ENCODE assay signal across 14 cellular contexts in the genomic region with DNA sequence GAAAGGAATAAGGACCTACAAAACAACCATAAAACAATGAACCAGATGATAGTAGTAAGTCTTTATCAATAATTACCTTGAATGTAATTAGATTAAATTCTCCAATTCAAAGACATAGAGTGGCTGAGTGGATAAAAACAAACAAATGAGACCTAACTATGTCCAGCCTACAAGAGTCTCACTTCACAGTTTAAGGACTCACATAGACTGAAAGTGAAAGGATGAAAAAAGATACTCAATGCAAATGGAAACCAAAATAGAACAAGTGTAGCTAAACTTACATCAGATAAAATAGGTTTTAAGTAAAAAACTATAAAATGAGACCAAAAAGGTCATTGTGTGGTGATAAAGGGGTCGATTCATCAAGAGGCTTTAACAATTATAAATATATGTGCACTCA. TPM values are rescaled to one million over a fixed set of nuclear protein-coding genes. Genes with fewer than 3 reads are reported as not detected.
DNase-seq lines count a peak whose midpoint lies in the region; ATAC-seq and TF ChIP-seq lines count a peak whose summit lies in the region.
"Had no signal": no experiment of that assay in that cellular context is flagged by ENCODE, and none has a peak within 500 bp of the region (broad histone marks: within the 10 kb centered on the region; RNA-seq: fewer than 3 reads in every experiment).

No MANE protein-coding gene starts in this region.

- H3K27ac Mint-ChIP-seq in MCF 10A (ENCODE audit: low read depth, unreplicated experiment), result no peak overlapping the region
- H3K27ac Mint-ChIP-seq: activated CD4-positive, alpha-beta T cell treated with anti-CD3 and anti-CD28 coated beads, Interleukin-2, amount 10 ng/mL, durations not matched to agents 24 days and 14 days; dendritic cell treated with granulocyte-macrophage colony-stimulating factor and Interleukin-4, amounts not matched to agents 40 ng/mL and 50 ng/mL, for 4 days had no signal

- no peaks in the 10 kb centered on the region for H3K4me1 Mint-ChIP-seq in activated T-cell treated with anti-CD3 and anti-CD28 coated beads, Interleukin-2, amount 50 U/mL, for 4 hours (ENCODE audit: low read depth)
- no peaks in the 10 kb centered on the region for H3K4me1 Mint-ChIP-seq in MCF 10A (ENCODE audit: insufficient read depth, unreplicated experiment)
- H3K4me1 Mint-ChIP-seq: activated CD4-positive, alpha-beta T cell treated with anti-CD3 and anti-CD28 coated beads, Interleukin-2, amount 10 ng/mL, durations not matched to agents 24 days and 14 days; neural crest cell had no signal

- intact Hi-C loops in MCF 10A (cut with micrococcal nuclease), result no loop called here

- peaks cover 28% of the 10 kb centered on the region for H3K27me3 Mint-ChIP-seq in activated T-cell treated with anti-CD3 and anti-CD28 coated beads, Interleukin-2, amount 50 U/mL, for 4 hours (ENCODE audit: low read depth)
- H3K27me3 Mint-ChIP-seq in MCF 10A (ENCODE audit: insufficient read depth, unreplicated experiment), result peaks cover 63% of the 10 kb centered on the region
- H3K27me3 Mint-ChIP-seq: dendritic cell treated with granulocyte-macrophage colony-stimulating factor and Interleukin-4, amounts not matched to agents 40 ng/mL and 50 ng/mL, for 4 days had no signal

- POLR2A ChIA-PET in MCF 10A (lab: Yijun Ruan, JAX), result no interaction called here

- BruUV-seq in MCF 10A (replicated peaks; lab: Mats Ljungman, UMichigan), result no TSS peak

- no peak for DNase-seq in activated T-cell treated with anti-CD3 and anti-CD28 coated beads, Interleukin-2, amount 50 U/mL, for 4 hours
- DNase-seq in EL (no peak), MCF 10A (ENCODE audit: unreplicated experiment) (no peak), NCI-H748 (lab: John Stamatoyannopoulos, UW; ENCODE audit: unreplicated experiment) (no peak)
- DNase-seq: activated CD4-positive, alpha-beta T cell treated with anti-CD3 and anti-CD28 coated beads, Interleukin-2, amount 10 ng/mL, durations not matched to agents 24 days and 14 days; anterior cingulate cortex; T-helper 2 cell had no signal

- peak; percentile 73 for ATAC-seq in GM18861 (IDR thresholded peaks at IDR 0.05; ENCODE audit: unreplicated experiment)
- peak; percentile 74 for ATAC-seq in GM21423 (IDR thresholded peaks at IDR 0.05; ENCODE audit: unreplicated experiment)
- peak; percentile 84 for ATAC-seq in HG02884 (IDR thresholded peaks at IDR 0.05; ENCODE audit: unreplicated experiment)
- ATAC-seq in HG03442 (IDR thresholded peaks at IDR 0.05; ENCODE audit: unreplicated experiment), result peak; percentile 84
- no peak for ATAC-seq in activated T-cell treated with anti-CD3 and anti-CD28 coated beads, Interleukin-2, amount 50 U/mL, for 4 hours
- ATAC-seq: HepG2 had no signal

- peaks cover 15% of the 10 kb centered on the region for H3K9me3 Mint-ChIP-seq in activated T-cell treated with anti-CD3 and anti-CD28 coated beads, Interleukin-2, amount 50 U/mL, for 4 hours
- peaks cover 16% of the 10 kb centered on the region for H3K9me3 Mint-ChIP-seq in MCF 10A (ENCODE audit: unreplicated experiment)

- H3K36me3 Mint-ChIP-seq in activated T-cell treated with anti-CD3 and anti-CD28 coated beads, Interleukin-2, amount 50 U/mL, for 4 hours (ENCODE audit: insufficient read depth), result no peaks in the 10 kb centered on the region
- H3K36me3 Mint-ChIP-seq in MCF 10A (ENCODE audit: insufficient read depth, unreplicated experiment), result no peaks in the 10 kb centered on the region

- CTCF ChIA-PET in MCF 10A (lab: Yijun Ruan, JAX), result no interaction called here

- no peak overlapping the region for H3K4me3 Mint-ChIP-seq in activated T-cell treated with anti-CD3 and anti-CD28 coated beads, Interleukin-2, amount 50 U/mL, for 4 hours
- H3K4me3 Mint-ChIP-seq in MCF 10A (ENCODE audit: unreplicated experiment), result no peak overlapping the region
- H3K4me3 Mint-ChIP-seq: activated CD4-positive, alpha-beta T cell treated with anti-CD3 and anti-CD28 coated beads, Interleukin-2, amount 10 ng/mL, durations not matched to agents 24 days and 14 days; dendritic cell treated with granulocyte-macrophage colony-stimulating factor and Interleukin-4, amounts not matched to agents 40 ng/mL and 50 ng/mL, for 4 days; neural crest cell had no signal

- TF ChIP-seq CTCF in MCF 10A (IDR thresholded peaks at IDR 0.05; ENCODE audit: unreplicated experiment), result no peak

RNA-seq across cellular contexts. Expression of a gene that starts 21.9 kb away (rescaled TPM):
- total RNA-seq in activated T-cell treated with anti-CD3 and anti-CD28 coated beads, Interleukin-2, amount 50 U/mL, for 4 hours, result under 1 TPM; 0.41 to 0.76 (median 0.47) TPM
- not detected in 2 replicates for total RNA-seq in MCF 10A (2022)

RNA-seq across cellular contexts. Expression of a gene that starts 57.1 kb away (rescaled TPM):
- under 1 TPM; 0.16 to 0.29 (median 0.25) TPM for total RNA-seq in activated T-cell treated with anti-CD3 and anti-CD28 coated beads, Interleukin-2, amount 50 U/mL, for 4 hours
- total RNA-seq in MCF 10A (2022), result not detected in 2 replicates
- total RNA-seq: HepG2 had no signal

Comparison
In these comparisons a context has a peak if more than half of its experiments do, and no peak if none do; other contexts are left out.
1. ATAC-seq: peak in GM18861 (single experiment), GM21423 (single experiment), HG02884 (single experiment) and HG03442 (single experiment); none in activated T-cell treated with anti-CD3 and anti-CD28 coated beads, Interleukin-2, amount 50 U/mL, for 4 hours (0 of 2).